Comparison of ENCODE assay signal across 25 cellular contexts in the genomic region with DNA sequence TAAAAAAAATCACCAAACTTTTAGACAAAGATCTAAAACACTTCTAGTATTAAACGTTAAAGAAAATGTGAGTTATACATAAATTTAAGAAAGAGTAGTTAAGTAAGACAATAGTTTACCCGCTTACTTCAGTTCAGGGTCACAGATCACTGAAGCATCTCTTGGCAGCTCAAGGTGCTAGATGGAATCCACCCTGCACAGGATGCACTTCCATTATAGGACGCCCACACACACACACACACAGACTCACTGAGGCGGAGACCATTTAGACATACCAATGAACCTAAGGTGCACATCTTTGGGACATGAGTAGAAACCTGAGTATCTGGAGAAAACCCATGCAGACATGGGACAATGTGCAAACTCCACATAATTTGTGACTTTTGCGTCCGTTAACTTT.
"Had no signal": no experiment of that assay in that cellular context is flagged by ENCODE, and none has a peak within 500 bp of the region (broad histone marks: within the 10 kb centered on the region; RNA-seq: fewer than 3 reads in every experiment).

No MANE protein-coding gene starts in this region.

- ATAC-seq: activated T-cell treated with anti-CD3 and anti-CD28 coated beads, Interleukin-2, amount 50 U/mL, for 4 hours; esophagus mucosa; left lobe of liver; naive thymus-derived CD4-positive, alpha-beta T cell; sciatic nerve; WTC11 had no signal

- H3K27ac Mint-ChIP-seq: activated naive CD8-positive, alpha-beta T cell; activated T-helper 2 cell treated with anti-CD3 and anti-CD28 coated beads, Interferon-gamma antibody, Interleukin-2, Interleukin-4, amounts not matched to agents 10 μg/mL and 5 μg/mL and 100 μg/mL, durations not matched to agents 14 hours and 24 hours and 36 hours; naive thymus-derived CD4-positive, alpha-beta T cell; WTC11 had no signal

- H3K27ac ChIP-seq: testis, uterus had no signal

- H3K4me3 Mint-ChIP-seq: activated naive CD8-positive, alpha-beta T cell; activated T-cell treated with anti-CD3 and anti-CD28 coated beads, Interleukin-2, amount 50 U/mL, for 4 hours; naive thymus-derived CD4-positive, alpha-beta T cell; WTC11 had no signal

- H3K27me3 Mint-ChIP-seq: activated naive CD8-positive, alpha-beta T cell; naive thymus-derived CD4-positive, alpha-beta T cell had no signal

- H3K36me3 Mint-ChIP-seq: activated naive CD8-positive, alpha-beta T cell; naive thymus-derived CD4-positive, alpha-beta T cell; WTC11 had no signal

- H3K27me3 ChIP-seq: testis, uterus had no signal

- H3K4me1 ChIP-seq: testis, uterus had no signal

- H3K9me3 ChIP-seq: testis, uterus had no signal

- FAIRE-seq: astrocyte, colon, frontal cortex, islet of Langerhans, small intestine had no signal

- H3K36me3 ChIP-seq: uterus had no signal

- H3K4me1 Mint-ChIP-seq: naive thymus-derived CD4-positive, alpha-beta T cell; WTC11 had no signal

- DNase-seq: activated CD4-positive, alpha-beta T cell treated with anti-CD3 and anti-CD28 coated beads, Interleukin-2, amount 50 U/mL, for 48 hours; activated CD8-positive, alpha-beta memory T cell treated with anti-CD3 and anti-CD28 coated beads, Interleukin-2, amount 50 U/mL, for 48 hours; activated naive CD4-positive, alpha-beta T cell; activated T-cell treated with anti-CD3 and anti-CD28 coated beads, Interleukin-2, amount 50 U/mL, for 4 hours; central memory CD4-positive, alpha-beta T cell; effector memory CD4-positive, alpha-beta T cell; naive thymus-derived CD4-positive, alpha-beta T cell; small intestine; stimulated activated CD8-positive, alpha-beta memory T cell treated with anti-CD3 and anti-CD28 coated beads, Interleukin-4, amount 100 ng/mL, for 48 hours; stimulated activated naive CD4-positive, alpha-beta T cell; T1000; testis; trophoblast cell; uterus had no signal

- H3K4me3 ChIP-seq: lung, testis, uterus had no signal
